Comparison of ENCODE assay signal across 6 cellular contexts in genomic region chrX:19176901-19177630, GRCh38. TPM values are rescaled to one million over a fixed set of nuclear protein-coding genes. Genes with fewer than 3 reads are reported as not detected.
"Had no signal": no experiment of that assay in that cellular context is flagged by ENCODE, and none has a peak within 500 bp of the region (broad histone marks: within the 10 kb centered on the region; RNA-seq: fewer than 3 reads in every experiment).

No MANE protein-coding gene starts in this region.

- H3K4me1 Mint-ChIP-seq: GM23338, H9 had no signal

- H3K4me3 Mint-ChIP-seq: GM23338, H9, IgD-negative memory B cell had no signal

- H3K9me3 Mint-ChIP-seq: GM23338, IgD-negative memory B cell had no signal

- H3K27me3 Mint-ChIP-seq: IgD-negative memory B cell had no signal

- DNase-seq: H9, HCEC 1CT, KBM-7 had no signal

- H3K4me3 ChIP-seq: GM23338 had no signal

- H3K27ac Mint-ChIP-seq: GM23338, H9 had no signal

- H3K36me3 Mint-ChIP-seq: IgD-negative memory B cell had no signal

RNA-seq across cellular contexts. Expression of gene ADGRG2, which starts 54.8 kb away (rescaled TPM):
- total RNA-seq: HT-29 had no signal
